ENCODE assay signal across 20 cellular contexts in genomic region chr15:23081996-23082737, GRCh38. TPM values are rescaled to one million over a fixed set of nuclear protein-coding genes. Genes with fewer than 3 reads are reported as not detected.
"Had no signal": no experiment of that assay in that cellular context is flagged by ENCODE, and none has a peak within 500 bp of the region (broad histone marks: within the 10 kb centered on the region; RNA-seq: fewer than 3 reads in every experiment).

No MANE protein-coding gene starts in this region.

RNA-seq across cellular contexts. Expression of gene GOLGA6L1, which starts 54.5 kb away (rescaled TPM):
- total RNA-seq: kidney, left colon, left lung, liver, lower lobe of right lung, mammary epithelial cell, mesothelial cell of epicardium, mononuclear cell, natural killer cell, occipital lobe, osteocyte, posterior vena cava, psoas muscle, sigmoid colon, spleen, subcutaneous adipose tissue, suprapubic skin, thoracic aorta, upper lobe of right lung had no signal
- polyA plus RNA-seq: liver, mammary epithelial cell, psoas muscle, sigmoid colon, small intestine had no signal
